8 cellular contexts compared by ENCODE assay signal in genomic region chr1:23801338-23801748, GRCh38. TPM values are rescaled to one million over a fixed set of nuclear protein-coding genes. Genes with fewer than 3 reads are reported as not detected.
DNase-seq lines count a peak whose midpoint lies in the region; ATAC-seq, FAIRE-seq and TF ChIP-seq lines count a peak whose summit lies in the region.

No MANE protein-coding gene starts in this region.

- H3K9ac ChIP-seq in adipocyte (ENCODE audit: low read length) (peak overlapping the region; percentile 90), HepG2 (ENCODE audit: insufficient read depth, low read depth, low read length) (peak overlapping the region; percentile 93)

- no peak for TF ChIP-seq RAD21 in HepG2 (CRISPR knock-in tag; IDR thresholded peaks at IDR 0.05)

- peaks cover 9% of the 10 kb centered on the region for H3K79me2 ChIP-seq in HepG2 (ENCODE audit: insufficient read depth, low read length)

- H3K4me1 ChIP-seq in adipocyte (ENCODE audit: control insufficient read depth, insufficient read depth, low read length) (peaks cover 19% of the 10 kb centered on the region), HepG2 (ENCODE audit: insufficient read depth, low read length) (peaks cover 73% of the 10 kb centered on the region), upper lobe of left lung (peaks cover 20 to 53% (median 26%) of the 10 kb centered on the region in 4 donors)

- no peak for DNase-seq in activated naive CD4-positive, alpha-beta T cell treated with Interleukin-2 at 50 U/mL for 16 hours
- DNase-seq in adipocyte (ENCODE audit: low read depth) = peak; percentile 56
- DNase-seq in HepG2 (ENCODE audit: low spot score) = no peak
- peak; percentile 73 to 84 for DNase-seq in upper lobe of left lung
- no peak for DNase-seq in hippocampal formation (lab: John Stamatoyannopoulos, UW)
- no peak for DNase-seq in AG08396 (ENCODE audit: low spot score)
- no peak for DNase-seq in AML-193 (lab: John Stamatoyannopoulos, UW)

- intact Hi-C loops in HepG2 (cut with micrococcal nuclease; ENCODE audit: unreplicated experiment) = loop anchor here (5.0 kb wide), 1 partner anchor 66 kb away; the partner anchor contains the start of gene FUCA1

- H3K4me2 ChIP-seq in HepG2 (ENCODE audit: low read depth, low read length) = peak overlapping the region; percentile 97

- in situ Hi-C loops in HepG2 (cut with HindIII; ENCODE audit: extremely low pct_ligation_motif_present, low pct_unique_long_range_greater_than_20kb) = no loop called here

- no peak overlapping the region for H2AFZ ChIP-seq in HepG2 (ENCODE audit: low read length)

- H3K36me3 Mint-ChIP-seq in activated naive CD4-positive, alpha-beta T cell treated with anti-CD3 and anti-CD28 coated beads, Interleukin-2, amount 50 U/mL, for 24 hours = peaks cover 1% of the 10 kb centered on the region

- CTCF ChIA-PET in HepG2 (lab: Yijun Ruan, JAX; ENCODE audit: low intra/inter-chr PET ratio, low total read pairs) = no interaction called here

- H3K36me3 ChIP-seq in adipocyte (ENCODE audit: control insufficient read depth, insufficient read depth, low read length, severe bottlenecking) (peaks cover 11% of the 10 kb centered on the region), HepG2 (replicated peaks in 1 of 2; ENCODE audit: control insufficient read depth in 1 of 2, insufficient read depth in 2 of 2, low read length in 2 of 2) (peaks cover 4 to 24% of the 10 kb centered on the region in 2 experiments; a peak in 4 of 5 replicates), upper lobe of left lung (peaks cover 0 to 36% (median 16%) of the 10 kb centered on the region in 4 donors)

- TF ChIP-seq CTCF in HepG2 (CRISPR knock-in tag; IDR thresholded peaks at IDR 0.05) (no peak), upper lobe of left lung (IDR thresholded peaks at IDR 0.05) (no peak)

- peaks cover 11% of the 10 kb centered on the region for H3K4me1 Mint-ChIP-seq in activated naive CD4-positive, alpha-beta T cell treated with anti-CD3 and anti-CD28 coated beads, Interleukin-2, amount 50 U/mL, for 24 hours

- H3K27me3 Mint-ChIP-seq in activated naive CD4-positive, alpha-beta T cell treated with anti-CD3 and anti-CD28 coated beads, Interleukin-2, amount 50 U/mL, for 24 hours = no peaks in the 10 kb centered on the region

- POLR2A ChIA-PET in HepG2 (lab: Yijun Ruan, JAX) = interaction anchor here (0.5 to 10.9 kb wide), 10 partner anchors 9 to 220 kb away, joined by 3 to 154 read pairs (median 10); partner anchors contain the start of genes FUCA1, HMGCL, LYPLA2 and PITHD1

- FAIRE-seq in HepG2 (lab: Jason Lieb, UNC) = no peak

- H3K4me3 Mint-ChIP-seq in activated naive CD4-positive, alpha-beta T cell treated with anti-CD3 and anti-CD28 coated beads, Interleukin-2, amount 50 U/mL, for 24 hours = peak overlapping the region; percentile 93

- peak overlapping the region; percentile 95 for H3K27ac ChIP-seq in HepG2 (ENCODE audit: extremely low read length, insufficient read depth, low read length)
- peak overlapping the region; percentile 94 to 97 (median 95) for H3K27ac ChIP-seq in upper lobe of left lung

- no peaks in the 10 kb centered on the region for H3K9me3 Mint-ChIP-seq in activated naive CD4-positive, alpha-beta T cell treated with anti-CD3 and anti-CD28 coated beads, Interleukin-2, amount 50 U/mL, for 24 hours

- H4K20me1 ChIP-seq in HepG2 (ENCODE audit: insufficient read depth, low read length) = peaks cover 5% of the 10 kb centered on the region; the same call in 1 of the 2 replicates

- H3K27me3 ChIP-seq in adipocyte (replicated peaks; ENCODE audit: control insufficient read depth, insufficient read depth, low read length) = no peaks in the 10 kb centered on the region
- H3K27me3 ChIP-seq in HepG2 (ENCODE audit: control insufficient read depth in 1 of 2, insufficient read depth in 2 of 2, low read length in 2 of 2) = no peaks in the 10 kb centered on the region; a peak in 1 of 5 replicates
- no peaks in the 10 kb centered on the region for H3K27me3 ChIP-seq in upper lobe of left lung

- peak overlapping the region; percentile 46 for H3K27ac Mint-ChIP-seq in activated naive CD4-positive, alpha-beta T cell treated with anti-CD3 and anti-CD28 coated beads, Interleukin-2, amount 50 U/mL, for 24 hours

- H3K4me3 ChIP-seq in adipocyte (ENCODE audit: low read length) (peak overlapping the region; percentile 95), HepG2 (replicated peaks in 1 of 3; ENCODE audit: insufficient read depth in 1 of 3, low read depth in 2 of 3, low read length in 3 of 3) (peak overlapping the region; percentile 65 to 92 (median 90)), upper lobe of left lung (peak overlapping the region; percentile 70 to 96 (median 80))

- TF ChIP-seq POLR2A in HepG2 (IDR thresholded peaks at IDR 0.05; ENCODE audit: insufficient read depth in 1 of 2, low read depth in 2 of 2, low read length in 2 of 2) (no peak), upper lobe of left lung (IDR thresholded peaks at IDR 0.05) (no peak)

- 5% methylated on average over 13 of the region's 19 CpGs for WGBS in HepG2 (ENCODE audit: low lambda C conversion rate)
- WGBS in upper lobe of left lung, 2 donors = 23 to 30% methylated on average over 4 to 16 of the region's 19 CpGs

- TF ChIP-seq EP300 in HepG2 (IDR thresholded peaks at IDR 0.05; ENCODE audit: low read depth in 2 of 2, low read length in 2 of 2) = no peak
- no peak for TF ChIP-seq EP300 in HepG2 (CRISPR knock-in tag; IDR thresholded peaks at IDR 0.05; ENCODE audit: borderline replicate concordance)
- no peak for TF ChIP-seq EP300 in upper lobe of left lung (IDR thresholded peaks at IDR 0.05)

- no peaks in the 10 kb centered on the region for H3K9me3 ChIP-seq in adipocyte (ENCODE audit: control insufficient read depth, low read length)
- H3K9me3 ChIP-seq in HepG2 (ENCODE audit: low read length) = no peaks in the 10 kb centered on the region
- no peaks in the 10 kb centered on the region for H3K9me3 ChIP-seq in upper lobe of left lung

- TSS peak; percentile 42 for BruUV-seq in HepG2 (replicated peaks; lab: Mats Ljungman, UMichigan)

- ATAC-seq in HepG2 (peak; percentile 16), upper lobe of left lung (ENCODE audit: low FRiP score in 2 of 2) (no peak)

RNA-seq across cellular contexts. Expression of gene GALE, which starts 0.8 kb away (rescaled TPM):
- total RNA-seq in HepG2 (2016; rRNA removed; fragmentation: Illumina TruSeq; extraction: Trizol) (85.2 and 86.6 TPM in 2 replicates), upper lobe of left lung (10 to 100 TPM; 49.2 to 95.0 (median 59.7) TPM)
- 19.0 and 24.8 TPM in 2 replicates for total RNA-seq in HepG2 (2016; cell fraction: cytosol; rRNA removed; fragmentation: Illumina TruSeq; extraction: Trizol; ENCODE audit: low read depth)
- total RNA-seq in HepG2 (2016; cell fraction: insoluble cytoplasmic fraction; rRNA removed; fragmentation: Illumina TruSeq; extraction: Trizol) = 88.8 and 91.0 TPM in 2 replicates
- total RNA-seq in HepG2 (2016; cell fraction: membrane; rRNA removed; fragmentation: Illumina TruSeq; extraction: Trizol) = 28.1 and 32.1 TPM in 2 replicates
- total RNA-seq in HepG2 (2016; cell fraction: nucleus; rRNA removed; fragmentation: Illumina TruSeq; extraction: Trizol) = 43.6 and 54.4 TPM in 2 replicates
- polyA plus RNA-seq in HepG2 (2011; rRNA removed) = 88.4 and 99.0 TPM in 2 replicates
- polyA plus RNA-seq in HepG2 (2011; cell fraction: cytosol; rRNA removed) = 95.8 and 105 TPM in 2 replicates
- polyA plus RNA-seq in HepG2 (2011; cell fraction: nucleus; rRNA removed) = 168 and 180 TPM in 2 replicates
- polyA plus RNA-seq in HepG2 (2012) = 46.4 and 46.8 TPM in 2 replicates
- 12.7 and 14.4 TPM in 2 replicates for polyA plus RNA-seq in HepG2 (2016; cell fraction: cytosol; fragmentation: Illumina TruSeq; extraction: Trizol; ENCODE audit: low read depth)
- polyA plus RNA-seq in HepG2 (2016; cell fraction: insoluble cytoplasmic fraction; fragmentation: Illumina TruSeq; extraction: Trizol; ENCODE audit: low read depth) = 75.6 and 81.5 TPM in 2 replicates
- polyA plus RNA-seq in HepG2 (2016; cell fraction: membrane; fragmentation: Illumina TruSeq; extraction: Trizol; ENCODE audit: low read depth) = 19.5 and 21.9 TPM in 2 replicates
- polyA plus RNA-seq in HepG2 (2016; cell fraction: nucleus; fragmentation: Illumina TruSeq; extraction: Trizol; ENCODE audit: insufficient read depth, low read depth) = 96.1 and 107 TPM in 2 replicates
- 60.0 and 64.5 TPM in 2 replicates for polyA minus RNA-seq in HepG2 (2011; rRNA and poly(A)+ RNA removed; ENCODE audit: low replicate concordance)
- 19.9 and 28.0 TPM in 2 replicates for polyA minus RNA-seq in HepG2 (2011; cell fraction: cytosol; rRNA and poly(A)+ RNA removed)
- polyA minus RNA-seq in HepG2 (2011; cell fraction: nucleus; rRNA and poly(A)+ RNA removed) = 31.8 and 36.4 TPM in 2 replicates

RNA-seq across cellular contexts. Expression of gene LYPLA2, which starts 10.4 kb away (rescaled TPM):
- total RNA-seq in HepG2 (2016; rRNA removed; fragmentation: Illumina TruSeq; extraction: Trizol) = 73.2 and 90.3 TPM in 2 replicates
- total RNA-seq in HepG2 (2016; cell fraction: cytosol; rRNA removed; fragmentation: Illumina TruSeq; extraction: Trizol; ENCODE audit: low read depth) = 20.4 and 23.5 TPM in 2 replicates
- total RNA-seq in HepG2 (2016; cell fraction: insoluble cytoplasmic fraction; rRNA removed; fragmentation: Illumina TruSeq; extraction: Trizol) = 74.2 and 88.0 TPM in 2 replicates
- total RNA-seq in HepG2 (2016; cell fraction: membrane; rRNA removed; fragmentation: Illumina TruSeq; extraction: Trizol) = 42.0 and 50.1 TPM in 2 replicates
- total RNA-seq in HepG2 (2016; cell fraction: nucleus; rRNA removed; fragmentation: Illumina TruSeq; extraction: Trizol) = 32.9 and 38.9 TPM in 2 replicates
- polyA plus RNA-seq in HepG2 (2011; rRNA removed) = 72.1 and 96.1 TPM in 2 replicates
- polyA plus RNA-seq in HepG2 (2011; cell fraction: cytosol; rRNA removed) = 70.6 and 104 TPM in 2 replicates
- polyA plus RNA-seq in HepG2 (2011; cell fraction: nucleus; rRNA removed) = 134 and 140 TPM in 2 replicates
- polyA plus RNA-seq in HepG2 (2012) = 47.7 and 58.7 TPM in 2 replicates
- polyA plus RNA-seq in HepG2 (2016; cell fraction: cytosol; fragmentation: Illumina TruSeq; extraction: Trizol; ENCODE audit: low read depth) = 28.9 and 30.0 TPM in 2 replicates
- 113 and 115 TPM in 2 replicates for polyA plus RNA-seq in HepG2 (2016; cell fraction: insoluble cytoplasmic fraction; fragmentation: Illumina TruSeq; extraction: Trizol; ENCODE audit: low read depth)
- 43.7 and 45.0 TPM in 2 replicates for polyA plus RNA-seq in HepG2 (2016; cell fraction: membrane; fragmentation: Illumina TruSeq; extraction: Trizol; ENCODE audit: low read depth)
- polyA plus RNA-seq in HepG2 (2016; cell fraction: nucleus; fragmentation: Illumina TruSeq; extraction: Trizol; ENCODE audit: insufficient read depth, low read depth) = 67.4 and 74.9 TPM in 2 replicates
- polyA minus RNA-seq in HepG2 (2011; rRNA and poly(A)+ RNA removed; ENCODE audit: low replicate concordance) = 58.0 and 75.1 TPM in 2 replicates
- 39.7 and 48.1 TPM in 2 replicates for polyA minus RNA-seq in HepG2 (2011; cell fraction: cytosol; rRNA and poly(A)+ RNA removed)
- polyA minus RNA-seq in HepG2 (2011; cell fraction: nucleus; rRNA and poly(A)+ RNA removed) = 17.4 and 26.0 TPM in 2 replicates
- 10 to 100 TPM; 38.5 to 84.1 (median 59.9) TPM for total RNA-seq in upper lobe of left lung

RNA-seq across cellular contexts. Expression of gene PITHD1, which starts 23.1 kb away (rescaled TPM):
- 37.3 and 44.9 TPM in 2 replicates for total RNA-seq in HepG2 (2016; rRNA removed; fragmentation: Illumina TruSeq; extraction: Trizol)
- total RNA-seq in HepG2 (2016; cell fraction: cytosol; rRNA removed; fragmentation: Illumina TruSeq; extraction: Trizol; ENCODE audit: low read depth) = 6.6 and 7.1 TPM in 2 replicates
- total RNA-seq in HepG2 (2016; cell fraction: insoluble cytoplasmic fraction; rRNA removed; fragmentation: Illumina TruSeq; extraction: Trizol) = 39.7 and 44.6 TPM in 2 replicates
- total RNA-seq in HepG2 (2016; cell fraction: membrane; rRNA removed; fragmentation: Illumina TruSeq; extraction: Trizol) = 24.7 and 27.8 TPM in 2 replicates
- 21.3 and 22.5 TPM in 2 replicates for total RNA-seq in HepG2 (2016; cell fraction: nucleus; rRNA removed; fragmentation: Illumina TruSeq; extraction: Trizol)
- polyA plus RNA-seq in HepG2 (2011; rRNA removed) = 26.6 and 28.0 TPM in 2 replicates
- 17.4 and 25.5 TPM in 2 replicates for polyA plus RNA-seq in HepG2 (2011; cell fraction: cytosol; rRNA removed)
- 12.1 and 20.0 TPM in 2 replicates for polyA plus RNA-seq in HepG2 (2011; cell fraction: nucleus; rRNA removed)
- 25.1 and 29.3 TPM in 2 replicates for polyA plus RNA-seq in HepG2 (2012)
- polyA plus RNA-seq in HepG2 (2016; cell fraction: cytosol; fragmentation: Illumina TruSeq; extraction: Trizol; ENCODE audit: low read depth) = 6.4 and 7.2 TPM in 2 replicates
- polyA plus RNA-seq in HepG2 (2016; cell fraction: insoluble cytoplasmic fraction; fragmentation: Illumina TruSeq; extraction: Trizol; ENCODE audit: low read depth) = 49.7 and 49.8 TPM in 2 replicates
- 20.1 and 20.8 TPM in 2 replicates for polyA plus RNA-seq in HepG2 (2016; cell fraction: membrane; fragmentation: Illumina TruSeq; extraction: Trizol; ENCODE audit: low read depth)
- polyA plus RNA-seq in HepG2 (2016; cell fraction: nucleus; fragmentation: Illumina TruSeq; extraction: Trizol; ENCODE audit: insufficient read depth, low read depth) = 41.4 and 42.1 TPM in 2 replicates
- polyA minus RNA-seq in HepG2 (2011; rRNA and poly(A)+ RNA removed; ENCODE audit: low replicate concordance) = 5.1 and 25.2 TPM in 2 replicates
- polyA minus RNA-seq in HepG2 (2011; cell fraction: cytosol; rRNA and poly(A)+ RNA removed) = 3.8 and 5.5 TPM in 2 replicates
- polyA minus RNA-seq in HepG2 (2011; cell fraction: nucleus; rRNA and poly(A)+ RNA removed) = 12.1 and 14.0 TPM in 2 replicates
- 10 to 100 TPM; 29.5 to 57.0 (median 45.1) TPM for total RNA-seq in upper lobe of left lung

RNA-seq across cellular contexts. Expression of gene HMGCL, which starts 23.9 kb away (rescaled TPM):
- total RNA-seq in HepG2 (2016; rRNA removed; fragmentation: Illumina TruSeq; extraction: Trizol) (21.3 and 30.0 TPM in 2 replicates), upper lobe of left lung (10 to 100 TPM; 27.5 to 53.3 (median 36.5) TPM)
- total RNA-seq in HepG2 (2016; cell fraction: cytosol; rRNA removed; fragmentation: Illumina TruSeq; extraction: Trizol; ENCODE audit: low read depth) = 6.9 and 9.1 TPM in 2 replicates
- 23.5 and 29.4 TPM in 2 replicates for total RNA-seq in HepG2 (2016; cell fraction: insoluble cytoplasmic fraction; rRNA removed; fragmentation: Illumina TruSeq; extraction: Trizol)
- 8.9 and 9.2 TPM in 2 replicates for total RNA-seq in HepG2 (2016; cell fraction: membrane; rRNA removed; fragmentation: Illumina TruSeq; extraction: Trizol)
- 10.0 and 12.6 TPM in 2 replicates for total RNA-seq in HepG2 (2016; cell fraction: nucleus; rRNA removed; fragmentation: Illumina TruSeq; extraction: Trizol)
- polyA plus RNA-seq in HepG2 (2011; rRNA removed) = 41.4 and 48.7 TPM in 2 replicates
- 48.8 and 53.2 TPM in 2 replicates for polyA plus RNA-seq in HepG2 (2011; cell fraction: cytosol; rRNA removed)
- 21.0 and 23.2 TPM in 2 replicates for polyA plus RNA-seq in HepG2 (2011; cell fraction: nucleus; rRNA removed)
- 38.1 and 41.7 TPM in 2 replicates for polyA plus RNA-seq in HepG2 (2012)
- polyA plus RNA-seq in HepG2 (2016; cell fraction: cytosol; fragmentation: Illumina TruSeq; extraction: Trizol; ENCODE audit: low read depth) = 3.6 and 4.1 TPM in 2 replicates
- polyA plus RNA-seq in HepG2 (2016; cell fraction: insoluble cytoplasmic fraction; fragmentation: Illumina TruSeq; extraction: Trizol; ENCODE audit: low read depth) = 24.4 and 26.5 TPM in 2 replicates
- polyA plus RNA-seq in HepG2 (2016; cell fraction: membrane; fragmentation: Illumina TruSeq; extraction: Trizol; ENCODE audit: low read depth) = 5.5 and 6.2 TPM in 2 replicates
- 15.9 and 18.0 TPM in 2 replicates for polyA plus RNA-seq in HepG2 (2016; cell fraction: nucleus; fragmentation: Illumina TruSeq; extraction: Trizol; ENCODE audit: insufficient read depth, low read depth)
- 10.6 and 40.6 TPM in 2 replicates for polyA minus RNA-seq in HepG2 (2011; rRNA and poly(A)+ RNA removed; ENCODE audit: low replicate concordance)
- polyA minus RNA-seq in HepG2 (2011; cell fraction: cytosol; rRNA and poly(A)+ RNA removed) = 14.9 and 18.3 TPM in 2 replicates
- polyA minus RNA-seq in HepG2 (2011; cell fraction: nucleus; rRNA and poly(A)+ RNA removed) = 16.9 and 25.7 TPM in 2 replicates

RNA-seq across cellular contexts. Expression of gene ELOA, which starts 58.1 kb away (rescaled TPM):
- total RNA-seq in HepG2 (2016; rRNA removed; fragmentation: Illumina TruSeq; extraction: Trizol) = 28.5 and 36.3 TPM in 2 replicates
- total RNA-seq in HepG2 (2016; cell fraction: cytosol; rRNA removed; fragmentation: Illumina TruSeq; extraction: Trizol; ENCODE audit: low read depth) = 7.3 and 7.8 TPM in 2 replicates
- total RNA-seq in HepG2 (2016; cell fraction: insoluble cytoplasmic fraction; rRNA removed; fragmentation: Illumina TruSeq; extraction: Trizol) = 27.5 and 30.2 TPM in 2 replicates
- total RNA-seq in HepG2 (2016; cell fraction: membrane; rRNA removed; fragmentation: Illumina TruSeq; extraction: Trizol) = 23.8 and 29.0 TPM in 2 replicates
- total RNA-seq in HepG2 (2016; cell fraction: nucleus; rRNA removed; fragmentation: Illumina TruSeq; extraction: Trizol) = 16.4 and 21.2 TPM in 2 replicates
- 14.2 and 14.8 TPM in 2 replicates for polyA plus RNA-seq in HepG2 (2011; rRNA removed)
- polyA plus RNA-seq in HepG2 (2011; cell fraction: cytosol; rRNA removed) = 9.6 and 12.3 TPM in 2 replicates
- polyA plus RNA-seq in HepG2 (2011; cell fraction: nucleus; rRNA removed) = 10.0 and 12.4 TPM in 2 replicates
- polyA plus RNA-seq in HepG2 (2012) = 16.3 and 19.1 TPM in 2 replicates
- 11.2 and 13.3 TPM in 2 replicates for polyA plus RNA-seq in HepG2 (2016; cell fraction: cytosol; fragmentation: Illumina TruSeq; extraction: Trizol; ENCODE audit: low read depth)
- polyA plus RNA-seq in HepG2 (2016; cell fraction: insoluble cytoplasmic fraction; fragmentation: Illumina TruSeq; extraction: Trizol; ENCODE audit: low read depth) = 33.1 and 41.5 TPM in 2 replicates
- 21.3 and 28.9 TPM in 2 replicates for polyA plus RNA-seq in HepG2 (2016; cell fraction: membrane; fragmentation: Illumina TruSeq; extraction: Trizol; ENCODE audit: low read depth)
- 32.1 and 36.1 TPM in 2 replicates for polyA plus RNA-seq in HepG2 (2016; cell fraction: nucleus; fragmentation: Illumina TruSeq; extraction: Trizol; ENCODE audit: insufficient read depth, low read depth)
- 9.7 and 21.5 TPM in 2 replicates for polyA minus RNA-seq in HepG2 (2011; rRNA and poly(A)+ RNA removed; ENCODE audit: low replicate concordance)
- polyA minus RNA-seq in HepG2 (2011; cell fraction: cytosol; rRNA and poly(A)+ RNA removed) = 18.6 and 21.7 TPM in 2 replicates
- polyA minus RNA-seq in HepG2 (2011; cell fraction: nucleus; rRNA and poly(A)+ RNA removed) = 12.0 and 20.3 TPM in 2 replicates
- 10 to 100 TPM; 43.2 to 71.2 (median 59.0) TPM for total RNA-seq in upper lobe of left lung

Comparison
In these comparisons a context has a peak if more than half of its experiments do, and no peak if none do; other contexts are left out.
1. DNase-seq: peak in adipocyte (single experiment) and upper lobe of left lung (2 of 2); none in activated naive CD4-positive, alpha-beta T cell treated with Interleukin-2 at 50 U/mL for 16 hours (single experiment), HepG2 (single experiment), hippocampal formation (0 of 2), AG08396 (single experiment) and AML-193 (0 of 2).
2. Peak in every context shown above with its lines, with median percentiles within 50 percentile points of each other: H3K4me3 ChIP-seq.